7 cellular contexts compared by ENCODE assay signal in genomic region chr4:2260336-2261109, GRCh38. TPM values are rescaled to one million over a fixed set of nuclear protein-coding genes. Genes with fewer than 3 reads are reported as not detected.
A peak's percentile ranks its signal among the peaks of the same experiment; 100 is the strongest.
DNase-seq lines count a peak whose midpoint lies in the region; ATAC-seq and TF ChIP-seq lines count a peak whose summit lies in the region.

No MANE protein-coding gene starts in this region.

- H3K4me3 ChIP-seq in MG63 (peak overlapping the region; percentile 69), body of pancreas (peak overlapping the region; percentile 46 to 92)

- 20 to 27% methylated on average over 12 to 23 of the region's 23 CpGs for WGBS in body of pancreas, 2 donors

- H3K9me3 ChIP-seq in MG63: no peaks in the 10 kb centered on the region
- H3K9me3 ChIP-seq in body of pancreas: no peaks in the 10 kb centered on the region

- in situ Hi-C loops in ACHN (cut with HindIII; ENCODE audit: low pct_ligation_motif_present, low pct_unique_long_range_greater_than_20kb, low sequenced_read_pairs): no loop called here

- intact Hi-C loops in body of pancreas (cut with DNase I) (loop anchor here (10.0 kb wide), 1 partner anchor 164 kb away; no protein-coding TSS in a partner anchor), left colon (cut with DNase I, micrococcal nuclease) (loop anchor here in 1 of 2 donors (10.0 kb wide), 1 partner anchor 204 kb away; the partner anchor contains the start of gene RNF4)

- TF ChIP-seq CTCF in body of pancreas (IDR thresholded peaks at IDR 0.05): no peak

- no peak for TF ChIP-seq POLR2A in body of pancreas (IDR thresholded peaks at IDR 0.05)

- H3K27me3 ChIP-seq in MG63 (no peaks in the 10 kb centered on the region), body of pancreas (no peaks in the 10 kb centered on the region)

- H3K4me1 ChIP-seq in body of pancreas: peaks cover 62% of the 10 kb centered on the region

- DNase-seq in MG63: no peak
- peak; percentile 10 to 23 (median 14) for DNase-seq in body of pancreas
- DNase-seq in left colon: peak; percentile 19 to 27
- no peak for DNase-seq in DMS79 (lab: John Stamatoyannopoulos, UW)
- no peak for DNase-seq in ACHN
- DNase-seq in NCI-H1092 treated with DMSO at 0.1 percent for 48 hours (lab: John Stamatoyannopoulos, UW): no peak

- H3K27ac ChIP-seq in body of pancreas: peak overlapping the region in 2 of 4 donors; percentile 83 to 90
- peak overlapping the region; percentile 63 for H3K27ac ChIP-seq in temporal lobe (ENCODE audit: low read depth, low read length)

- ATAC-seq in body of pancreas (no peak), left colon (no peak)

- H3K36me3 ChIP-seq in MG63: no peaks in the 10 kb centered on the region
- no peaks in the 10 kb centered on the region for H3K36me3 ChIP-seq in body of pancreas (replicated peaks in 1 of 2; ENCODE audit: insufficient read depth in 1 of 2, low read depth in 2 of 2)

RNA-seq across cellular contexts. Expression of gene MXD4, which starts 1.4 kb away (rescaled TPM):
- total RNA-seq in MG63 (2014; rRNA removed; shearing (Covaris generic); ENCODE audit: low replicate concordance): 25.0 and 31.4 TPM in 2 replicates
- total RNA-seq in body of pancreas (10 to 100 TPM; 40.7 to 45.5 TPM), left colon (10 to 100 TPM; 33.1 to 49.8 TPM), temporal lobe (17.0 TPM)

RNA-seq across cellular contexts. Expression of gene HAUS3, which starts 18.6 kb away (rescaled TPM):
- 7.7 and 11.7 TPM in 2 replicates for total RNA-seq in MG63 (2014; rRNA removed; shearing (Covaris generic); ENCODE audit: low replicate concordance)
- total RNA-seq in body of pancreas: 10 to 100 TPM in 1 of 2 donors, 1 to 10 TPM in 1; 7.3 to 11.9 TPM
- total RNA-seq in left colon: 1 to 10 TPM; 7.7 to 9.7 TPM
- total RNA-seq in temporal lobe: 27.0 TPM

RNA-seq across cellular contexts. Expression of gene POLN, which starts 18.6 kb away (rescaled TPM):
- not detected in 2 replicates for total RNA-seq in MG63 (2014; rRNA removed; shearing (Covaris generic); ENCODE audit: low replicate concordance)
- total RNA-seq in body of pancreas (1 to 10 TPM; 4.9 to 5.9 TPM), left colon (1 to 10 TPM; 1.3 to 3.1 TPM), temporal lobe (5.2 TPM)

Comparison
In these comparisons a context has a peak if more than half of its experiments do, and no peak if none do; other contexts are left out.
1. DNase-seq: peak in body of pancreas (4 of 4) and left colon (2 of 2); none in MG63 (single experiment), DMS79 (single experiment), ACHN (single experiment) and NCI-H1092 treated with DMSO at 0.1 percent for 48 hours (single experiment).